In the genomic region with DNA sequence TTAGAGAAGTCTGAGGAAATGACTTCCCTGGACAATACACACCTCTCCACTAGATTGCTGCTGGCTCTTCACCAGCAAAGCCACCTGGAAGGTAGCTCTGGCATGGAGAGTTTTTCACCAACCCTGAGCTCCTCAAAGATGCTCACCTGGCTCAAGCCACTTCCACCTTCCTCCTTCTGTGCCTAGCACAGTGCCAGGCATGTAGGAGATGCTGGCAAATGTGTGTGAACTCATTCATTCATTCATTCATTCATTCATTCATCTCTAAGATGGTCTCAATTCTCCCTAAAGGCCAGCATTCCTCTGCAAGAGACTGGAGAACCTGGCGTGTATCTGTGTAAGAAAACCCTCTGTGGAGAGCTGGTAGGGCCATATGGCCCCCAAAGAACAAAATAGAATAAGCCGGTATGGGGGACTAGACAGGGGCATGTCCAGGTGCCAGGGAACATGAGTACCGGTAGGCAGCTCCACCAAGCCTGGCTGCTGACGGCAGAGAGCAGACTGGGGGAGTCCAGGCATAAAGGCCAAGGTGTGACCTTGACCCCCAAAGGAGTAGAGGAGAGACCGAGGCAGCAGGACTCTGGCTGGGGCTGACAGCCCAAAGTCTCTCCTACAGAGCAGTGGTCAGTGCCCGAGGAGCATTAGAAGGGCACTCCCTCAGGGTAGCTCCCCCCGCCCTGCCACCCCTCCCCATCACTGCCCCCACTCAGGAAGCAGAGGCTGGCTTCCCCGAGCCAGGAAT, we compare ENCODE assay signal across 15 cellular contexts.
"Had no signal": no experiment of that assay in that cellular context is flagged by ENCODE, and none has a peak within 500 bp of the region (broad histone marks: within the 10 kb centered on the region; RNA-seq: fewer than 3 reads in every experiment).

No MANE protein-coding gene starts in this region.

- H3K4me3 ChIP-seq: coronary artery, esophagus squamous epithelium, gastrocnemius medialis, mucosa of descending colon, prostate gland had no signal

- H3K9me3 ChIP-seq: esophagus squamous epithelium, gastrocnemius medialis, mucosa of descending colon, prostate gland had no signal

- H3K27me3 ChIP-seq: gastrocnemius medialis had no signal

- H3K36me3 ChIP-seq: esophagus squamous epithelium, gastrocnemius medialis, prostate gland had no signal

- DNase-seq: activated CD4-positive, alpha-beta memory T cell treated with anti-CD3 and anti-CD28 coated beads, Interleukin-2, amount 10 ng/mL, durations not matched to agents 7 days and 5 days; activated CD4-positive, alpha-beta T cell treated with anti-CD3 and anti-CD28 coated beads, Interleukin-2, amount 10 ng/mL, durations not matched to agents 24 days and 14 days; endodermal cell; esophagus squamous epithelium; mesenchymal stem cell; mucosa of descending colon; stimulated activated CD4-positive, alpha-beta T cell treated with anti-CD3 and anti-CD28 coated beads, Interleukin-12 subunit alpha, Interleukin-12 subunit beta, amount 100 ng/mL, for 4 hours; stimulated activated CD4-positive, alpha-beta T cell treated with anti-CD3 and anti-CD28 coated beads, Interleukin-4, amount 100 ng/mL, for 4 hours; stimulated activated naive CD8-positive, alpha-beta T cell treated with anti-CD3 and anti-CD28 coated beads, Interleukin-15, Interleukin-2, amounts not matched to agents 100 U/mL and 50 U/mL, for 24 hours had no signal

- ATAC-seq: activated CD4-positive, CD25-positive, alpha-beta regulatory T cell treated with anti-CD3 and anti-CD28 coated beads, Interleukin-2, amount 50 U/mL, for 24 hours; activated naive CD4-positive, alpha-beta T cell treated with anti-CD3 and anti-CD28 coated beads, Interleukin-2, amount 50 U/mL, for 72 hours; gastrocnemius medialis; mucosa of descending colon; stimulated activated naive CD8-positive, alpha-beta T cell treated with anti-CD3 and anti-CD28 coated beads, Interleukin-15, Interleukin-2, amounts not matched to agents 100 U/mL and 50 U/mL, for 24 hours had no signal

- FAIRE-seq: astrocyte had no signal

- H3K27ac ChIP-seq: coronary artery, esophagus squamous epithelium, gastrocnemius medialis, prostate gland had no signal

- H3K4me1 ChIP-seq: prostate gland had no signal
